1 cellular context compared by ENCODE assay signal in the genomic region with DNA sequence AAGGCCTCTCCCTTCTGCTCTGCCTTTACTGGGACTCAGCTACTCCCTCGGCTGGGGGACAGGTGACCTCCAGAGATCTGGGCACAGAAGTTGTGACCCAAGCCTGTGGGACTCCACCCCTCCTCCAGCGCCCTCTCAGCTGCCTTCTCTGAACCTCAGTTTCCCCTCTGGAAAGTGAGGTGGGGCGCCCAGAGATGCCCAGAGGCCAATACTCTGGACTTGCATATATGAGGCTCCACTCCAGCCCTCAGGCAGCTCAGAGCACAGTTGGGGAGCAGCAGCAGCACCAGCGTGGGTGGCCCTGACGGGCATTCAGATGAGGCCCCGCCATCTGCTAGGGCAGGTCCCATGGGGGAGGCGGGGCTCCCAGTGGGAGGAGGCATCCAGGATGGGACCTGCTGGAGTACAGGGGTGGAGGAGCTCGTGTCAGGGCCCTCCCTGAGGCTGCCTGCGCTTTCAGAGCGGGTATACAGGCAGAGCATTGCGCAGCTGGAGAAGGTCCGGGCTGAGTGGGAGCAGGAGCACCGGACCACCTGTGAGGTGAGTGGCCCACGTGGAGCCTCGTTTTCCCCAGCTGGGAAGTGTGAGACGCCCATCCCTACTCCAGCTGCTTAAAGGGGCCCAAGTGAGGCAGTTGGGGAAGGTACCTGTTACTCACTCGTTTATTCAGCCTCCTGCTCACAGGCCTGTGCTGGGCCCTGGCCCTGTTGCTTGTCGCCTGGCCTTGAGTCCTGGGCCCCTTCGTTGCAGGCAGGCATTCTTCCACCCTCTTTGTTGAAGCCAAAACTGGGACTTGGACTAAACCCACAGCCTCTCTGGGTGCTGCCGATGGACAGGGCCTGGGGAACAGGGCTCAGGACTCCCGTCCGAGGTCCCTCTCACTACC.
TF ChIP-seq lines count a peak whose summit lies in the region.

No MANE protein-coding gene starts in this region.

TF ChIP-seq in IMR-90, 13 proteins besides CTCF, POLR2A, EP300 and RAD21 (continued from another document):
- TF ChIP-seq, protein P1, sequence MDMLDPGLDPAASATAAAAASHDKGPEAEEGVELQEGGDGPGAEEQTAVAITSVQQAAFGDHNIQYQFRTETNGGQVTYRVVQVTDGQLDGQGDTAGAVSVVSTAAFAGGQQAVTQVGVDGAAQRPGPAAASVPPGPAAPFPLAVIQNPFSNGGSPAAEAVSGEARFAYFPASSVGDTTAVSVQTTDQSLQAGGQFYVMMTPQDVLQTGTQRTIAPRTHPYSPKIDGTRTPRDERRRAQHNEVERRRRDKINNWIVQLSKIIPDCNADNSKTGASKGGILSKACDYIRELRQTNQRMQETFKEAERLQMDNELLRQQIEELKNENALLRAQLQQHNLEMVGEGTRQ (IDR thresholded peaks at IDR 0.05; ENCODE audit: low read depth, low read length) = no peak
- TF ChIP-seq MAZ (IDR thresholded peaks at IDR 0.05; ENCODE audit: borderline replicate concordance, low read depth, low read length) = no peak
- no peak for TF ChIP-seq RFX5 (IDR thresholded peaks at IDR 0.05; ENCODE audit: low read depth, low read length)
- no peak for TF ChIP-seq MXI1 (IDR thresholded peaks at IDR 0.05; ENCODE audit: borderline replicate concordance, low read depth, low read length)
- no peak for TF ChIP-seq FOS (IDR thresholded peaks at IDR 0.05; ENCODE audit: low read depth, low read length)
- TF ChIP-seq NFE2L2 (IDR thresholded peaks at IDR 0.05; ENCODE audit: low read depth, low read length) = no peak
- TF ChIP-seq, protein P2, sequence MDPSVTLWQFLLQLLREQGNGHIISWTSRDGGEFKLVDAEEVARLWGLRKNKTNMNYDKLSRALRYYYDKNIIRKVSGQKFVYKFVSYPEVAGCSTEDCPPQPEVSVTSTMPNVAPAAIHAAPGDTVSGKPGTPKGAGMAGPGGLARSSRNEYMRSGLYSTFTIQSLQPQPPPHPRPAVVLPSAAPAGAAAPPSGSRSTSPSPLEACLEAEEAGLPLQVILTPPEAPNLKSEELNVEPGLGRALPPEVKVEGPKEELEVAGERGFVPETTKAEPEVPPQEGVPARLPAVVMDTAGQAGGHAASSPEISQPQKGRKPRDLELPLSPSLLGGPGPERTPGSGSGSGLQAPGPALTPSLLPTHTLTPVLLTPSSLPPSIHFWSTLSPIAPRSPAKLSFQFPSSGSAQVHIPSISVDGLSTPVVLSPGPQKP (IDR thresholded peaks at IDR 0.05; ENCODE audit: borderline replicate concordance, low read depth, low read length) = no peak
- no peak for TF ChIP-seq BHLHE40 (IDR thresholded peaks at IDR 0.05; ENCODE audit: low read depth, low read length)
- TF ChIP-seq MAFK (IDR thresholded peaks at IDR 0.05; ENCODE audit: low read depth, low read length) = no peak
- TF ChIP-seq CHD1 (IDR thresholded peaks at IDR 0.05; ENCODE audit: low read depth, low read length) = no peak
- TF ChIP-seq RCOR1 (IDR thresholded peaks at IDR 0.05; ENCODE audit: insufficient replicate concordance, low read length) = no peak
